Comparison of ENCODE assay signal across 9 cellular contexts in genomic region chr11:71342951-71343827, GRCh38.
DNase-seq lines count a peak whose midpoint lies in the region; ATAC-seq and TF ChIP-seq lines count a peak whose summit lies in the region.
"Had no signal": no experiment of that assay in that cellular context is flagged by ENCODE, and none has a peak within 500 bp of the region (broad histone marks: within the 10 kb centered on the region; RNA-seq: fewer than 3 reads in every experiment).

No MANE protein-coding gene starts in this region.

- no peak for DNase-seq in AG04450 (ENCODE audit: low read depth, low spot score)
- no peak for DNase-seq in GM12864 (ENCODE audit: low read depth)
- no peak for DNase-seq in epithelial cell of proximal tubule (ENCODE audit: low read depth)
- DNase-seq in psoas muscle, result peak; percentile 23 to 28
- no peak for DNase-seq in effector CD4-positive, alpha-beta T cell
- DNase-seq: heart left ventricle had no signal

- no peak overlapping the region for H3K4me3 ChIP-seq in AG04450 (ENCODE audit: low read depth, low read length)
- H3K4me3 ChIP-seq in GM12864 (ENCODE audit: low read depth, low read length), result no peak overlapping the region
- no peak overlapping the region for H3K4me3 ChIP-seq in OCI-LY3 (ENCODE audit: low read length)
- H3K4me3 ChIP-seq in epithelial cell of proximal tubule (ENCODE audit: low read depth, low read length), result no peak overlapping the region
- no peak overlapping the region for H3K4me3 ChIP-seq in psoas muscle
- H3K4me3 ChIP-seq: heart left ventricle had no signal

- H3K4me2 ChIP-seq in OCI-LY3 (ENCODE audit: low read length), result no peak overlapping the region

- H3K4me1 ChIP-seq in OCI-LY3 (ENCODE audit: low read length) (no peaks in the 10 kb centered on the region), psoas muscle (no peaks in the 10 kb centered on the region)
- H3K4me1 ChIP-seq: heart left ventricle had no signal

- POLR2A ChIA-PET in AG04450 (lab: Yijun Ruan, JAX), result no interaction called here

- intact Hi-C loops in psoas muscle (cut with DNase I), result no loop called here

- no peaks in the 10 kb centered on the region for H4K20me1 ChIP-seq in OCI-LY3 (ENCODE audit: insufficient read depth, low read length)

- peaks cover 10% of the 10 kb centered on the region; the same call in 1 of the 2 replicates for H3K9me3 ChIP-seq in AG04450 (ENCODE audit: control insufficient read depth, insufficient read depth, low read length)
- no peaks in the 10 kb centered on the region for H3K9me3 ChIP-seq in OCI-LY3 (ENCODE audit: insufficient read depth, low read length)
- no peaks in the 10 kb centered on the region for H3K9me3 ChIP-seq in psoas muscle
- H3K9me3 ChIP-seq: heart left ventricle had no signal

- H3K9ac ChIP-seq in OCI-LY3 (ENCODE audit: low read length), result no peak overlapping the region

- H3K27ac ChIP-seq in AG04450 (ENCODE audit: low read depth, low read length) (no peak overlapping the region), OCI-LY3 (ENCODE audit: low read length) (no peak overlapping the region), psoas muscle (no peak overlapping the region)
- H3K27ac ChIP-seq: heart left ventricle had no signal

- 70 to 74% (median 71%) methylated on average over 20 of the region's 20 CpGs for WGBS in psoas muscle, 3 donors

- H3K36me3 ChIP-seq in OCI-LY3 (replicated peaks; ENCODE audit: low read depth, low read length), result no peaks in the 10 kb centered on the region
- no peaks in the 10 kb centered on the region for H3K36me3 ChIP-seq in psoas muscle (ENCODE audit: insufficient read depth in 1 of 2, low read depth in 1 of 2)
- H3K36me3 ChIP-seq: heart left ventricle had no signal

- H3K27me3 ChIP-seq in AG04450 (ENCODE audit: control insufficient read depth, insufficient read depth, low read length), result peaks cover 9% of the 10 kb centered on the region
- H3K27me3 ChIP-seq in OCI-LY3 (ENCODE audit: low read depth, low read length), result peaks cover 26% of the 10 kb centered on the region
- H3K27me3 ChIP-seq in psoas muscle (ENCODE audit: insufficient read depth in 3 of 3, low read length in 2 of 3), result peaks cover 0 to 20% (median 5%) of the 10 kb centered on the region in 3 donors

- TF ChIP-seq CTCF in AG04450 (IDR thresholded peaks at IDR 0.05; ENCODE audit: low read depth, low read length) (peak; percentile 55), GM12864 (IDR thresholded peaks at IDR 0.05; ENCODE audit: low read depth, low read length, missing control alignments) (peak; percentile 76), OCI-LY3 (IDR thresholded peaks at IDR 0.05; ENCODE audit: low read depth, low read length) (peak; percentile 65), epithelial cell of proximal tubule (conservative IDR thresholded peaks at IDR 0.05; ENCODE audit: low read depth, low read length) (peak; percentile 79), psoas muscle (IDR thresholded peaks at IDR 0.05) (no peak)

- no peak overlapping the region for H2AFZ ChIP-seq in OCI-LY3 (ENCODE audit: low read depth, low read length)

- no peaks in the 10 kb centered on the region for H3K79me2 ChIP-seq in OCI-LY3 (ENCODE audit: low read length)

- ATAC-seq in psoas muscle, result no peak
- ATAC-seq in GM18519 (IDR thresholded peaks at IDR 0.05; ENCODE audit: low FRiP score, unreplicated experiment), result no peak
- no peak for ATAC-seq in GM19351 (IDR thresholded peaks at IDR 0.05; ENCODE audit: unreplicated experiment)

- CTCF ChIA-PET in AG04450 (lab: Charles Lee), result interaction anchor here (0.6 to 1.3 kb wide), 3 partner anchors 96 to 785 kb away, joined by 3 read pairs; no protein-coding TSS in a partner anchor

Comparison
In these comparisons a context has a peak if more than half of its experiments do, and no peak if none do; other contexts are left out.
1. DNase-seq: peak in psoas muscle (2 of 2); none in AG04450 (single experiment), GM12864 (single experiment), epithelial cell of proximal tubule (single experiment) and effector CD4-positive, alpha-beta T cell (single experiment).